ENCODE assay signal across 24 cellular contexts in the genomic region with DNA sequence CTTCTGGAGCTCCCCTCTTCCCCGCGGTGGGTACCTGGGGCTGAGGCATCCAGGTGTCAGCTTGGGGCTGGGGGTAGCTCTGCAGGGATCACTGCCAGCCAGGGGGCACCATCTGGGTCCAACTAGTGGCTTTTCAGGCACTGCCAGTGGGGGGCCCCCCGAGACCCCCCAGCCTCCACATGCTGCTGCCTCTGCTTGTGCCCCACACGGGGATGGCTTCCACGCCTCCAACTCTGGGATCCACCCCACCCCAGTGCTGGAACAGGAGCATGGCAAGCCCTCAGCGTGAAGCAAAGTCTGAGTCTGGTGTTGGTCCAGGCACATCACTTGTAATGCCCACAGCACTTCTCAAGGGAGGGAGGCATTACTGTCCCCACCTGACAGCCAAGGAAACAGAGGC.
"Had no signal": no experiment of that assay in that cellular context is flagged by ENCODE, and none has a peak within 500 bp of the region (broad histone marks: within the 10 kb centered on the region; RNA-seq: fewer than 3 reads in every experiment).

No MANE protein-coding gene starts in this region.

- H3K4me3 Mint-ChIP-seq: memory B cell had no signal

- H3K27ac Mint-ChIP-seq: memory B cell had no signal

- DNase-seq: dermis blood vessel endothelial cell; effector CD4-positive, alpha-beta T cell; effector memory CD4-positive, alpha-beta T cell; foreskin keratinocyte; glutamatergic neuron; head of caudate nucleus; heart right ventricle; hippocampal formation; left cardiac atrium; left lung; left ventricle myocardium superior; mammary epithelial cell; mesendoderm; midbrain had no signal

- H3K36me3 Mint-ChIP-seq: memory B cell had no signal

- H3K27ac ChIP-seq: coronary artery, dorsolateral prefrontal cortex, esophagus muscularis mucosa, foreskin keratinocyte, heart right ventricle, left lung had no signal

- H3K9me3 ChIP-seq: heart right ventricle, left lung had no signal

- FAIRE-seq: colon, endothelial cell of umbilical vein, frontal cortex, islet of Langerhans, keratinocyte had no signal

- H3K4me1 ChIP-seq: esophagus muscularis mucosa, foreskin keratinocyte, heart right ventricle, left lung had no signal

- H3K4me3 ChIP-seq: coronary artery, dorsolateral prefrontal cortex, esophagus muscularis mucosa, heart right ventricle, left lung, lung had no signal

- H3K36me3 ChIP-seq: esophagus muscularis mucosa, heart right ventricle, left lung had no signal

- ATAC-seq: foreskin keratinocyte, heart right ventricle, left cardiac atrium, left lung, left ventricle myocardium superior had no signal
